Comparison of ENCODE assay signal across 1 cellular context in genomic region chr3:37892917-37893595, GRCh38.
TF ChIP-seq lines count a peak whose summit lies in the region.

No MANE protein-coding gene starts in this region.

TF ChIP-seq in HepG2, 621 proteins besides CTCF, POLR2A, EP300 and RAD21 (continued from another document and continues in another):
- TF ChIP-seq CENPX (CRISPR knock-in tag; IDR thresholded peaks at IDR 0.05), result no peak
- TF ChIP-seq, protein P1, sequence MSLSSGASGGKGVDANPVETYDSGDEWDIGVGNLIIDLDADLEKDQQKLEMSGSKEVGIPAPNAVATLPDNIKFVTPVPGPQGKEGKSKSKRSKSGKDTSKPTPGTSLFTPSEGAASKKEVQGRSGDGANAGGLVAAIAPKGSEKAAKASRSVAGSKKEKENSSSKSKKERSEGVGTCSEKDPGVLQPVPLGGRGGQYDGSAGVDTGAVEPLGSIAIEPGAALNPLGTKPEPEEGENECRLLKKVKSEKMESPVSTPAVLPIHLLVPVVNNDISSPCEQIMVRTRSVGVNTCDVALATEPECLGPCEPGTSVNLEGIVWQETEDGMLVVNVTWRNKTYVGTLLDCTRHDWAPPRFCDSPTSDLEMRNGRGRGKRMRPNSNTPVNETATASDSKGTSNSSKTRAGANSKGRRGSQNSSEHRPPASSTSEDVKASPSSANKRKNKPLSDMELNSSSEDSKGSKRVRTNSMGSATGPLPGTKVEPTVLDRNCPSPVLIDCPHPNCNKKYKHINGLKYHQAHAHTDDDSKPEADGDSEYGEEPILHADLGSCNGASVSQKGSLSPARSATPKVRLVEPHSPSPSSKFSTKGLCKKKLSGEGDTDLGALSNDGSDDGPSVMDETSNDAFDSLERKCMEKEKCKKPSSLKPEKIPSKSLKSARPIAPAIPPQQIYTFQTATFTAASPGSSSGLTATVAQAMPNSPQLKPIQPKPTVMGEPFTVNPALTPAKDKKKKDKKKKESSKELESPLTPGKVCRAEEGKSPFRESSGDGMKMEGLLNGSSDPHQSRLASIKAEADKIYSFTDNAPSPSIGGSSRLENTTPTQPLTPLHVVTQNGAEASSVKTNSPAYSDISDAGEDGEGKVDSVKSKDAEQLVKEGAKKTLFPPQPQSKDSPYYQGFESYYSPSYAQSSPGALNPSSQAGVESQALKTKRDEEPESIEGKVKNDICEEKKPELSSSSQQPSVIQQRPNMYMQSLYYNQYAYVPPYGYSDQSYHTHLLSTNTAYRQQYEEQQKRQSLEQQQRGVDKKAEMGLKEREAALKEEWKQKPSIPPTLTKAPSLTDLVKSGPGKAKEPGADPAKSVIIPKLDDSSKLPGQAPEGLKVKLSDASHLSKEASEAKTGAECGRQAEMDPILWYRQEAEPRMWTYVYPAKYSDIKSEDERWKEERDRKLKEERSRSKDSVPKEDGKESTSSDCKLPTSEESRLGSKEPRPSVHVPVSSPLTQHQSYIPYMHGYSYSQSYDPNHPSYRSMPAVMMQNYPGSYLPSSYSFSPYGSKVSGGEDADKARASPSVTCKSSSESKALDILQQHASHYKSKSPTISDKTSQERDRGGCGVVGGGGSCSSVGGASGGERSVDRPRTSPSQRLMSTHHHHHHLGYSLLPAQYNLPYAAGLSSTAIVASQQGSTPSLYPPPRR (CRISPR knock-in tag; IDR thresholded peaks at IDR 0.05; ENCODE audit: borderline replicate concordance), result peak; percentile 68; the same call in 1 of the 2 replicates
- TF ChIP-seq BATF2 (CRISPR knock-in tag; IDR thresholded peaks at IDR 0.05), result no peak
- TF ChIP-seq ZNF749 (CRISPR knock-in tag; IDR thresholded peaks at IDR 0.05; ENCODE audit: borderline replicate concordance), result no peak
- TF ChIP-seq ARID2 (CRISPR knock-in tag; IDR thresholded peaks at IDR 0.05; ENCODE audit: borderline replicate concordance), result no peak
- TF ChIP-seq ZNF34 (CRISPR knock-in tag; IDR thresholded peaks at IDR 0.05; ENCODE audit: borderline replicate concordance), result no peak
- peak; percentile 88; the same call in 1 of the 2 replicates for TF ChIP-seq ZNF788 (CRISPR knock-in tag; IDR thresholded peaks at IDR 0.05; ENCODE audit: borderline replicate concordance)
- TF ChIP-seq, protein P2, sequence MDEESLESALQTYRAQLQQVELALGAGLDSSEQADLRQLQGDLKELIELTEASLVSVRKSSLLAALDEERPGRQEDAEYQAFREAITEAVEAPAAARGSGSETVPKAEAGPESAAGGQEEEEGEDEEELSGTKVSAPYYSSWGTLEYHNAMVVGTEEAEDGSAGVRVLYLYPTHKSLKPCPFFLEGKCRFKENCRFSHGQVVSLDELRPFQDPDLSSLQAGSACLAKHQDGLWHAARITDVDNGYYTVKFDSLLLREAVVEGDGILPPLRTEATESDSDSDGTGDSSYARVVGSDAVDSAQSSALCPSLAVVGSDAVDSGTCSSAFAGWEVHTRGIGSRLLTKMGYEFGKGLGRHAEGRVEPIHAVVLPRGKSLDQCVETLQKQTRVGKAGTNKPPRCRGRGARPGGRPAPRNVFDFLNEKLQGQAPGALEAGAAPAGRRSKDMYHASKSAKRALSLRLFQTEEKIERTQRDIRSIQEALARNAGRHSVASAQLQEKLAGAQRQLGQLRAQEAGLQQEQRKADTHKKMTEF (CRISPR knock-in tag; IDR thresholded peaks at IDR 0.05), result peak; percentile 81
- TF ChIP-seq TEAD3 (CRISPR knock-in tag; optimal IDR thresholded peaks at IDR 0.05; ENCODE audit: borderline replicate concordance), result peak; percentile 89
- no peak for TF ChIP-seq ZNF777 (CRISPR knock-in tag; IDR thresholded peaks at IDR 0.05)
- TF ChIP-seq ZFAT (CRISPR knock-in tag; conservative IDR thresholded peaks at IDR 0.05), result no peak
- no peak for TF ChIP-seq ZNF232 (CRISPR knock-in tag; IDR thresholded peaks at IDR 0.05; ENCODE audit: borderline replicate concordance)
- no peak for TF ChIP-seq HMGA1 (CRISPR knock-in tag; conservative IDR thresholded peaks at IDR 0.05)
- no peak for TF ChIP-seq ZNF142 (CRISPR knock-in tag; IDR thresholded peaks at IDR 0.05)
- peak; percentile 76 for TF ChIP-seq IRF2 (CRISPR knock-in tag; IDR thresholded peaks at IDR 0.05)
- TF ChIP-seq ZMAT5 (CRISPR knock-in tag; IDR thresholded peaks at IDR 0.05; ENCODE audit: borderline replicate concordance, low read depth), result no peak
- peak; percentile 97 for TF ChIP-seq SAP130 (CRISPR knock-in tag; IDR thresholded peaks at IDR 0.05; ENCODE audit: low read depth)
- TF ChIP-seq ZNF407 (CRISPR knock-in tag; IDR thresholded peaks at IDR 0.05; ENCODE audit: not compliant biosample characterization), result no peak
- no peak for TF ChIP-seq HOXA7 (CRISPR knock-in tag; IDR thresholded peaks at IDR 0.05)
- TF ChIP-seq NFYC (CRISPR knock-in tag; IDR thresholded peaks at IDR 0.05), result no peak
- no peak for TF ChIP-seq HDAC6 (IDR thresholded peaks at IDR 0.05; ENCODE audit: low read depth, low read length)
- TF ChIP-seq FOXM1 (CRISPR knock-in tag; IDR thresholded peaks at IDR 0.05), result no peak
- TF ChIP-seq, protein P3, sequence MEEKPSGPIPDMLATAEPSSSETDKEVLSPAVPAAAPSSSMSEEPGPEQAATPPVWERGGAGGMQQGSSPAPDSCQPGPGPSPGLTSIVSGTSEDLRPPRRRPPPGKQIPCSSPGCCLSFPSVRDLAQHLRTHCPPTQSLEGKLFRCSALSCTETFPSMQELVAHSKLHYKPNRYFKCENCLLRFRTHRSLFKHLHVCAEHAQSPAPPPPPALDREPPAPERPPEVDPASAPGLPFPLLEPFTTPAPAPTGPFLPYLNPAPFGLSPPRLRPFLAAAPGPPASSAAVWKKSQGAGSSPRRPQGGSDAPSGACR (CRISPR knock-in tag; IDR thresholded peaks at IDR 0.05), result no peak
- TF ChIP-seq, protein P4, sequence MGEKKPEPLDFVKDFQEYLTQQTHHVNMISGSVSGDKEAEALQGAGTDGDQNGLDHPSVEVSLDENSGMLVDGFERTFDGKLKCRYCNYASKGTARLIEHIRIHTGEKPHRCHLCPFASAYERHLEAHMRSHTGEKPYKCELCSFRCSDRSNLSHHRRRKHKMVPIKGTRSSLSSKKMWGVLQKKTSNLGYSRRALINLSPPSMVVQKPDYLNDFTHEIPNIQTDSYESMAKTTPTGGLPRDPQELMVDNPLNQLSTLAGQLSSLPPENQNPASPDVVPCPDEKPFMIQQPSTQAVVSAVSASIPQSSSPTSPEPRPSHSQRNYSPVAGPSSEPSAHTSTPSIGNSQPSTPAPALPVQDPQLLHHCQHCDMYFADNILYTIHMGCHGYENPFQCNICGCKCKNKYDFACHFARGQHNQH (CRISPR knock-in tag; IDR thresholded peaks at IDR 0.05), result peak; percentile 60; the same call in 1 of the 2 replicates
- no peak for TF ChIP-seq ZNF12 (CRISPR knock-in tag; IDR thresholded peaks at IDR 0.05)
- TF ChIP-seq ZNF792 (CRISPR knock-in tag; IDR thresholded peaks at IDR 0.05), result peak; percentile 89; the same call in 1 of the 2 replicates
- TF ChIP-seq, protein P5, sequence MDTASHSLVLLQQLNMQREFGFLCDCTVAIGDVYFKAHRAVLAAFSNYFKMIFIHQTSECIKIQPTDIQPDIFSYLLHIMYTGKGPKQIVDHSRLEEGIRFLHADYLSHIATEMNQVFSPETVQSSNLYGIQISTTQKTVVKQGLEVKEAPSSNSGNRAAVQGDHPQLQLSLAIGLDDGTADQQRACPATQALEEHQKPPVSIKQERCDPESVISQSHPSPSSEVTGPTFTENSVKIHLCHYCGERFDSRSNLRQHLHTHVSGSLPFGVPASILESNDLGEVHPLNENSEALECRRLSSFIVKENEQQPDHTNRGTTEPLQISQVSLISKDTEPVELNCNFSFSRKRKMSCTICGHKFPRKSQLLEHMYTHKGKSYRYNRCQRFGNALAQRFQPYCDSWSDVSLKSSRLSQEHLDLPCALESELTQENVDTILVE (CRISPR knock-in tag; IDR thresholded peaks at IDR 0.05), result peak; percentile 65; the same call in 1 of the 2 replicates
- no peak for TF ChIP-seq PHF8 (CRISPR knock-in tag; IDR thresholded peaks at IDR 0.05)
